10 cellular contexts compared by ENCODE assay signal in genomic region chr13:31824705-31825512, GRCh38.
DNase-seq lines count a peak whose midpoint lies in the region; ATAC-seq lines count a peak whose summit lies in the region.
"Had no signal": no experiment of that assay in that cellular context is flagged by ENCODE, and none has a peak within 500 bp of the region (broad histone marks: within the 10 kb centered on the region; RNA-seq: fewer than 3 reads in every experiment).

No MANE protein-coding gene starts in this region.

- H2BK5ac ChIP-seq in mesenchymal stem cell (ENCODE audit: low read depth, low read length, poor library complexity, severe bottlenecking) = no peak overlapping the region

- ATAC-seq in HG02981 (IDR thresholded peaks at IDR 0.05; ENCODE audit: unreplicated experiment) = no peak
- ATAC-seq in GM21576 (IDR thresholded peaks at IDR 0.05; ENCODE audit: unreplicated experiment) = no peak

- H2BK12ac ChIP-seq in mesenchymal stem cell (ENCODE audit: low read length in 2 of 2) = no peak overlapping the region

- H4K91ac ChIP-seq in mesenchymal stem cell (ENCODE audit: low read length) = no peak overlapping the region

- no peaks in the 10 kb centered on the region for H3K9me3 ChIP-seq in HUES64 (ENCODE audit: insufficient read depth, low read depth, low read length)
- H3K9me3 ChIP-seq in mesenchymal stem cell (ENCODE audit: control insufficient read depth, low read length) = no peaks in the 10 kb centered on the region
- H3K9me3 ChIP-seq: lower lobe of right lung had no signal

- H3K36me3 ChIP-seq in HUES64 (ENCODE audit: insufficient read depth, low read length) (no peaks in the 10 kb centered on the region), mesenchymal stem cell (ENCODE audit: control insufficient read depth in 1 of 2, insufficient read depth in 2 of 2, low read depth in 1 of 2, low read length in 2 of 2) (no peaks in the 10 kb centered on the region)
- H3K36me3 ChIP-seq: lower lobe of right lung had no signal

- H3K79me1 ChIP-seq in mesenchymal stem cell (replicated peaks; ENCODE audit: low read length, poor library complexity, severe bottlenecking) = no peaks in the 10 kb centered on the region

- no peak overlapping the region for H3K4ac ChIP-seq in mesenchymal stem cell (ENCODE audit: low read depth in 1 of 2, low read length in 2 of 2)

- H3K4me1 Mint-ChIP-seq in T-helper 2 cell treated with Interferon-gamma antibody and Interleukin-4, amounts not matched to agents 5 μg/mL and 100 μg/mL, for 36 hours (ENCODE audit: low read depth) = peaks cover 2% of the 10 kb centered on the region

- no peak overlapping the region for H2BK15ac ChIP-seq in mesenchymal stem cell (ENCODE audit: low read depth, poor library complexity, severe bottlenecking)

- no peak overlapping the region for H2AK5ac ChIP-seq in mesenchymal stem cell (ENCODE audit: low read length, severe bottlenecking)

- H3K27me3 ChIP-seq in HUES64 (ENCODE audit: insufficient read depth, low read length) = no peaks in the 10 kb centered on the region
- no peaks in the 10 kb centered on the region for H3K27me3 ChIP-seq in mesenchymal stem cell (ENCODE audit: control insufficient read depth in 1 of 2, insufficient read depth in 1 of 2, low read length in 2 of 2)

- H2AFZ ChIP-seq in mesenchymal stem cell (ENCODE audit: low read depth, low read length) = no peak overlapping the region

- H4K8ac ChIP-seq in mesenchymal stem cell (ENCODE audit: low read length) = no peak overlapping the region

- 85% methylated on average over 3 of the region's 3 CpGs for WGBS in HUES64
- WGBS in mesenchymal stem cell = 92% methylated on average over 3 of the region's 3 CpGs

- no peak overlapping the region for H3K9ac ChIP-seq in HUES64 (ENCODE audit: low read depth, low read length)
- no peak overlapping the region for H3K9ac ChIP-seq in mesenchymal stem cell (ENCODE audit: low read length)

- H3K27ac ChIP-seq in HUES64 (ENCODE audit: low read depth, low read length) (peak overlapping the region; percentile 43; the same call in 1 of the 2 replicates), mesenchymal stem cell (ENCODE audit: low read length, poor library complexity, severe bottlenecking) (no peak overlapping the region)
- H3K27ac ChIP-seq: lower lobe of right lung had no signal

- no peak overlapping the region for H3K4me3 Mint-ChIP-seq in T-helper 2 cell treated with Interferon-gamma antibody and Interleukin-4, amounts not matched to agents 5 μg/mL and 100 μg/mL, for 36 hours
- H3K4me3 Mint-ChIP-seq: activated naive CD8-positive, alpha-beta T cell had no signal

- no peak overlapping the region for H3K23ac ChIP-seq in mesenchymal stem cell (ENCODE audit: low read length in 2 of 2)

- peaks cover 12% of the 10 kb centered on the region for H3K27me3 Mint-ChIP-seq in T-helper 2 cell treated with Interferon-gamma antibody and Interleukin-4, amounts not matched to agents 5 μg/mL and 100 μg/mL, for 36 hours (ENCODE audit: low read depth)
- H3K27me3 Mint-ChIP-seq: activated naive CD8-positive, alpha-beta T cell had no signal

- no peak overlapping the region for H2BK120ac ChIP-seq in mesenchymal stem cell (ENCODE audit: low read depth, low read length)

- DNase-seq in EL (peak; percentile 23), amniotic epithelial cell (ENCODE audit: low read depth) (peak; percentile 86), mesenchymal stem cell (peak; percentile 34), KG1 (lab: John Stamatoyannopoulos, UW) (no peak)
- DNase-seq in T-helper 2 cell treated with Interferon-gamma antibody and Interleukin-4, amounts not matched to agents 5 μg/mL and 100 μg/mL, for 36 hours (ENCODE audit: low spot score) = no peak
- DNase-seq: lower lobe of right lung had no signal

- H3K14ac ChIP-seq in mesenchymal stem cell (ENCODE audit: low read length in 2 of 2) = no peak overlapping the region

- no peak overlapping the region for H3K4me3 ChIP-seq in HUES64 (ENCODE audit: low read length)
- H3K4me3 ChIP-seq in mesenchymal stem cell (ENCODE audit: insufficient read depth in 1 of 2, low read depth in 1 of 2, low read length in 2 of 2) = no peak overlapping the region
- H3K4me3 ChIP-seq: lower lobe of right lung had no signal

- peaks cover 14% of the 10 kb centered on the region; the same call in 1 of the 2 replicates for H3K4me1 ChIP-seq in HUES64 (ENCODE audit: insufficient read depth, low read length)
- no peaks in the 10 kb centered on the region for H3K4me1 ChIP-seq in mesenchymal stem cell (ENCODE audit: control insufficient read depth, insufficient read depth, low read depth, low read length)
- H3K4me1 ChIP-seq: lower lobe of right lung had no signal

- no peak overlapping the region for H3K4me2 ChIP-seq in mesenchymal stem cell (ENCODE audit: low read length, poor library complexity, severe bottlenecking)

- no peak overlapping the region for H3K27ac Mint-ChIP-seq in T-helper 2 cell treated with Interferon-gamma antibody and Interleukin-4, amounts not matched to agents 5 μg/mL and 100 μg/mL, for 36 hours
- H3K27ac Mint-ChIP-seq: activated naive CD8-positive, alpha-beta T cell had no signal

- no peaks in the 10 kb centered on the region for H3K36me3 Mint-ChIP-seq in T-helper 2 cell treated with Interferon-gamma antibody and Interleukin-4, amounts not matched to agents 5 μg/mL and 100 μg/mL, for 36 hours (ENCODE audit: low read depth)
- H3K36me3 Mint-ChIP-seq: activated naive CD8-positive, alpha-beta T cell had no signal

- H3K9me3 Mint-ChIP-seq in T-helper 2 cell treated with Interferon-gamma antibody and Interleukin-4, amounts not matched to agents 5 μg/mL and 100 μg/mL, for 36 hours = no peaks in the 10 kb centered on the region

- no peak overlapping the region for H3K18ac ChIP-seq in mesenchymal stem cell (ENCODE audit: low read depth in 1 of 2, low read length in 2 of 2)

Comparison
In these comparisons a context has a peak if more than half of its experiments do, and no peak if none do; other contexts are left out.
1. DNase-seq: peak in EL (single experiment), amniotic epithelial cell (single experiment) and mesenchymal stem cell (single experiment); none in KG1 (single experiment) and T-helper 2 cell treated with Interferon-gamma antibody and Interleukin-4, amounts not matched to agents 5 μg/mL and 100 μg/mL, for 36 hours (single experiment).